In the genomic region with DNA sequence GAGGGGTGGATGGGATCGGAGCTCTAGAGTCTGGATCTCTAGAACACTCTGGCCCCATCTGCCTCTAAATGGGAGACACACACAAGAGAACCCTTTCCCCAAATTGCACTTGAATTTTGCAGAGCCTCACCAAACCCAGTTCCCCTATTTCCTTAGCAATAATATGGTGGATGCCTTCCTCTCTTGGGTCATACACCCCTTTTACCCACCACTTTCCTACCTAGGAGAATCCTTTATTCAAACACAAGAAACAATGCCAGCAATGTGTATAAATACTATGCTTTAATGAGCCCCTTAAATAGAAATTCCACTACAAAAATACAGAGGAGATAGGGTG, we compare ENCODE assay signal across 1 cellular context.
TF ChIP-seq lines count a peak whose summit lies in the region.

No MANE protein-coding gene starts in this region.

TF ChIP-seq in HepG2, 621 proteins besides CTCF, POLR2A, EP300 and RAD21:
- TF ChIP-seq, protein P1, sequence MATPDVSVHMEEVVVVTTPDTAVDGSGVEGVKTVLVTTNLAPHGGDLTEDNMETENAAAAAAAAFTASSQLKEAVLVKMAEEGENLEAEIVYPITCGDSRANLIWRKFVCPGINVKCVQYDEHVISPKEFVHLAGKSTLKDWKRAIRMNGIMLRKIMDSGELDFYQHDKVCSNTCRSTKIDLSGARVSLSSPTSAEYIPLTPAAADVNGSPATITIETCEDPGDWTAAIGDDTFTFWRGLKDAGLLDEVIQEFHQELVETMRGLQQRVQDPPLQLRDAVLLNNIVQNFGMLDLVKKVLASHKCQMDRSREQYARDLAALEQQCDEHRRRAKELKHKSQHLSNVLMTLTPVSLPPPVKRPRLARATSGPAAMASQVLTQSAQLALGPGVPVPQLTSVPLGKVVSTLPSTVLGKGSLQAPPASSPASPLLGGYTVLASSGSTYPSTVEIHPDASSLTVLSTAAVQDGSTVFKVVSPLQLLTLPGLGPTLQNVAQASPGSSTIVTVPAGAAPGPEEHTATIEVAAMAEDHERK (CRISPR knock-in tag; IDR thresholded peaks at IDR 0.05; ENCODE audit: low read depth), result no peak
- peak; percentile 3; the same call in 1 of the 2 replicates for TF ChIP-seq ZNF777 (CRISPR knock-in tag; IDR thresholded peaks at IDR 0.05)
TF ChIP-seq in HepG2: peak in this region for 1.
